ENCODE assay signal across 20 cellular contexts in the genomic region with DNA sequence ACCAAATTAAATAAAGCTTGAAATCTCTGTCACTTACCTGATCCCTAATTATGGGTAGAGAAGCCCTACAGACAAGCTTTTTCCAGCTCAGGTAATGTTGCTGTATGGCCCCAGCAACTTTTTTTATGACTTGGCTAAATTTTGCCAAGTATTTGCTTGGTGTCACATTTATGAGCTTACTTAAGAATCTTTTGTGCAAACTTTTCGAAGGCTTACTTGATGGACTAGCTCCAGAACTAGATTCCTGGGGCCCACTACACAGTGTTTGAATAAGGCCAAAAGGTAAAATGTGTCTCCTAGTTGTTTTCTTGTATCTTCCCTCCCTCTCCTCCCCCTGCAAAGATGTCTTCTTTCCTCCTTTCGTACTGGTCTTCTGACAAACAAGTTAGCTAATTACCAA.
DNase-seq lines count a peak whose midpoint lies in the region; ATAC-seq and TF ChIP-seq lines count a peak whose summit lies in the region.
"Had no signal": no experiment of that assay in that cellular context is flagged by ENCODE, and none has a peak within 500 bp of the region (broad histone marks: within the 10 kb centered on the region; RNA-seq: fewer than 3 reads in every experiment).

No MANE protein-coding gene starts in this region.

- 58% methylated on average over 2 of the region's 2 CpGs for WGBS in hepatocyte (ENCODE audit: low lambda C conversion rate, missing lambda C conversion rate)
- WGBS in thyroid gland, 2 donors = 47 to 51% methylated on average over 2 of the region's 2 CpGs
- 80 to 86% methylated on average over 2 of the region's 2 CpGs for WGBS in tibial nerve, 2 donors

- H3K4me3 ChIP-seq in hepatocyte (no peak overlapping the region), thyroid gland (replicated peaks in 1 of 3) (no peak overlapping the region), tibial nerve (no peak overlapping the region)
- H3K4me3 ChIP-seq: BLaER1 treated with 17β-estradiol and CSF1 and Interleukin-3, amounts not matched to agents 10 nM and 100 nM; GM12878; GM23248 had no signal

- TF ChIP-seq EP300 in tibial nerve (IDR thresholded peaks at IDR 0.05) = no peak

- ATAC-seq in stimulated activated naive CD8-positive, alpha-beta T cell treated with anti-CD3 and anti-CD28 coated beads, Interleukin-15, Interleukin-2, amounts not matched to agents 100 U/mL and 50 U/mL, for 24 hours = no peak
- ATAC-seq: GM12878 had no signal

- peak; percentile 19 for DNase-seq in SIG-M5 treated with dmso at 0.1 percent for 504 hours (lab: John Stamatoyannopoulos, UW; ENCODE audit: unreplicated experiment)
- DNase-seq in SIG-M5 (lab: John Stamatoyannopoulos, UW) = no peak
- no peak for DNase-seq in hepatocyte (ENCODE audit: low spot score)
- peak in 1 of 2 donors; percentile 21 for DNase-seq in thyroid gland
- no peak for DNase-seq in stimulated activated naive CD8-positive, alpha-beta T cell treated with anti-CD3 and anti-CD28 coated beads, Interleukin-15, Interleukin-2, amounts not matched to agents 100 U/mL and 50 U/mL, for 24 hours
- DNase-seq in amniotic stem cell (lab: John Stamatoyannopoulos, UW) = no peak
- no peak for DNase-seq in tibial nerve (ENCODE audit: low spot score in 2 of 2)
- DNase-seq: BE2C; CD4-positive, alpha-beta T cell; CD8-positive, alpha-beta memory T cell; DMS 273 treated with DMSO at 0.1 percent for 48 hours; DMS79; EL; GDM1; GM23248; H7; HCEC 1CT had no signal

- TF ChIP-seq POLR2A in thyroid gland (IDR thresholded peaks at IDR 0.05) (no peak), tibial nerve (IDR thresholded peaks at IDR 0.05) (no peak)

- H3K4me1 ChIP-seq in hepatocyte (ENCODE audit: insufficient read depth) (peaks cover 11% of the 10 kb centered on the region), thyroid gland (peaks cover 9 to 16% of the 10 kb centered on the region in 2 donors), tibial nerve (no peaks in the 10 kb centered on the region)
- H3K4me1 ChIP-seq: BE2C had no signal

- H3K9me3 ChIP-seq in hepatocyte (ENCODE audit: low read depth) = no peaks in the 10 kb centered on the region
- no peaks in the 10 kb centered on the region for H3K9me3 ChIP-seq in thyroid gland
- no peaks in the 10 kb centered on the region for H3K9me3 ChIP-seq in tibial nerve
- H3K9me3 ChIP-seq: BE2C had no signal

- no peak overlapping the region for H2AFZ ChIP-seq in hepatocyte
- H2AFZ ChIP-seq: GM23248 had no signal

- H3K9me2 ChIP-seq in hepatocyte (replicated peaks; ENCODE audit: insufficient read depth) = no peaks in the 10 kb centered on the region

- no peaks in the 10 kb centered on the region for H3K36me3 ChIP-seq in hepatocyte (replicated peaks; ENCODE audit: insufficient read depth, low read depth)
- H3K36me3 ChIP-seq in thyroid gland = no peaks in the 10 kb centered on the region
- H3K36me3 ChIP-seq in tibial nerve = no peaks in the 10 kb centered on the region
- H3K36me3 ChIP-seq: BE2C; BLaER1 treated with 17β-estradiol and CSF1 and Interleukin-3, amounts not matched to agents 10 nM and 100 nM had no signal

- intact Hi-C loops in thyroid gland (cut with DNase I) = no loop called here

- TF ChIP-seq CTCF in hepatocyte (IDR thresholded peaks at IDR 0.05; ENCODE audit: poor library complexity) (no peak), thyroid gland (IDR thresholded peaks at IDR 0.05) (no peak), tibial nerve (IDR thresholded peaks at IDR 0.05) (no peak)

- H3K27ac ChIP-seq in hepatocyte = peak overlapping the region; percentile 69
- peak overlapping the region; percentile 22 to 37 (median 36) for H3K27ac ChIP-seq in thyroid gland
- H3K27ac ChIP-seq in tibial nerve = no peak overlapping the region
- H3K27ac ChIP-seq: 22Rv1; BLaER1 treated with 17β-estradiol and CSF1 and Interleukin-3, amounts not matched to agents 10 nM and 100 nM; GM23248 had no signal

- no peaks in the 10 kb centered on the region for H3K27me3 ChIP-seq in hepatocyte
- H3K27me3 ChIP-seq in thyroid gland = no peaks in the 10 kb centered on the region
- H3K27me3 ChIP-seq in tibial nerve = no peaks in the 10 kb centered on the region
- H3K27me3 ChIP-seq: BE2C had no signal

- no peaks in the 10 kb centered on the region for H4K20me1 ChIP-seq in hepatocyte (ENCODE audit: insufficient read depth, poor library complexity, severe bottlenecking)
- H4K20me1 ChIP-seq: BLaER1 treated with 17β-estradiol and CSF1 and Interleukin-3, amounts not matched to agents 10 nM and 100 nM had no signal

- H3K4me2 ChIP-seq in hepatocyte = no peak overlapping the region
- H3K4me2 ChIP-seq: BLaER1 treated with 17β-estradiol and CSF1 and Interleukin-3, amounts not matched to agents 10 nM and 100 nM had no signal

- H3K79me2 ChIP-seq in hepatocyte = no peaks in the 10 kb centered on the region

Comparison
In these comparisons a context has a peak if more than half of its experiments do, and no peak if none do; other contexts are left out.
1. H3K27ac ChIP-seq: peak in hepatocyte (single experiment) and thyroid gland (3 of 3); none in tibial nerve (0 of 4).